21 cellular contexts compared by ENCODE assay signal in genomic region chr1:178672434-178672833, GRCh38. TPM values are rescaled to one million over a fixed set of nuclear protein-coding genes. Genes with fewer than 3 reads are reported as not detected.
DNase-seq lines count a peak whose midpoint lies in the region; ATAC-seq and TF ChIP-seq lines count a peak whose summit lies in the region.
"Had no signal": no experiment of that assay in that cellular context is flagged by ENCODE, and none has a peak within 500 bp of the region (broad histone marks: within the 10 kb centered on the region; RNA-seq: fewer than 3 reads in every experiment).

No MANE protein-coding gene starts in this region.

- H3K79me2 ChIP-seq in HCT116 (ENCODE audit: insufficient read depth, low read length), result no peaks in the 10 kb centered on the region
- peaks cover 89% of the 10 kb centered on the region for H3K79me2 ChIP-seq in Karpas-422 (ENCODE audit: low read length)

- no peaks in the 10 kb centered on the region for H3K27me3 Mint-ChIP-seq in HFFc6 (ENCODE audit: insufficient read depth)

- TF ChIP-seq POLR2A in HCT116 (IDR thresholded peaks at IDR 0.05; ENCODE audit: borderline replicate concordance, extremely low read depth, insufficient read depth, insufficient read length), result no peak

- H3K27me3 ChIP-seq in HCT116 (ENCODE audit: insufficient read depth, low read length), result no peaks in the 10 kb centered on the region
- no peaks in the 10 kb centered on the region for H3K27me3 ChIP-seq in Karpas-422 (ENCODE audit: low read length)
- H3K27me3 ChIP-seq: BE2C, BLaER1 had no signal

- H3K36me3 Mint-ChIP-seq in HFFc6 (ENCODE audit: low read depth), result peaks cover 13% of the 10 kb centered on the region

- H4K20me1 ChIP-seq in HCT116 (ENCODE audit: insufficient read depth) (no peaks in the 10 kb centered on the region), Karpas-422 (ENCODE audit: insufficient read depth, low read depth, low read length) (no peaks in the 10 kb centered on the region)
- H4K20me1 ChIP-seq: BLaER1 had no signal

- BruUV-seq in HCT116 (replicated peaks; lab: Mats Ljungman, UMichigan), result no TSS peak

- H3K4me3 ChIP-seq in HCT116 (replicated peaks in 1 of 2; ENCODE audit: low read depth in 1 of 2, low read length in 2 of 2) (no peak overlapping the region), Karpas-422 (ENCODE audit: low read length) (no peak overlapping the region)
- H3K4me3 ChIP-seq: BLaER1 had no signal

- intact Hi-C loops in HCT116 (cut with micrococcal nuclease), result no loop called here

- ATAC-seq in HCT116, result no peak

- H2AFZ ChIP-seq in HCT116 (ENCODE audit: low read depth, low read length, poor library complexity, severe bottlenecking) (no peak overlapping the region), Karpas-422 (ENCODE audit: low read length) (no peak overlapping the region)

- H3K36me3 ChIP-seq in HCT116 (ENCODE audit: control insufficient read depth in 1 of 2, insufficient read depth in 2 of 2, low read length in 2 of 2) (no peaks in the 10 kb centered on the region), Karpas-422 (ENCODE audit: insufficient read depth, low read length) (peaks cover 75% of the 10 kb centered on the region)
- H3K36me3 ChIP-seq: BE2C, BLaER1 had no signal

- no peaks in the 10 kb centered on the region for H3K4me1 Mint-ChIP-seq in HFFc6 (ENCODE audit: low read depth)
- H3K4me1 Mint-ChIP-seq: CD4-positive, alpha-beta memory T cell; CD4-positive, CD25-positive, alpha-beta regulatory T cell; CD8-positive, alpha-beta memory T cell had no signal

- H3K4me2 ChIP-seq in HCT116 (ENCODE audit: low read length) (no peak overlapping the region), Karpas-422 (ENCODE audit: low read depth, low read length, poor library complexity, severe bottlenecking) (no peak overlapping the region)
- H3K4me2 ChIP-seq: BLaER1 had no signal

- H3K9ac ChIP-seq in HCT116 (ENCODE audit: low read length) (no peak overlapping the region), Karpas-422 (ENCODE audit: low read length) (no peak overlapping the region)
- H3K9ac ChIP-seq: BLaER1 had no signal

- POLR2A ChIA-PET in HCT116 (lab: Charles Lee), result no interaction called here

- no peak for TF ChIP-seq CTCF in HCT116 (IDR thresholded peaks at IDR 0.05 in 2 of 3, conservative IDR thresholded peaks at IDR 0.05 in 1 of 3; ENCODE audit: borderline replicate concordance in 1 of 3, insufficient read depth in 1 of 3, low read depth in 2 of 3, low read length in 2 of 3)
- no peak for TF ChIP-seq CTCF in HFFc6 (IDR thresholded peaks at IDR 0.05)

- RAD21 ChIA-PET in HCT116 (lab: Charles Lee; ENCODE audit: low non-redundant PET in 1 of 2, low total read pairs in 2 of 2, uncharacterized antibody in 2 of 2, unreplicated experiment in 2 of 2), result no interaction called here

- no peaks in the 10 kb centered on the region for H3K9me2 ChIP-seq in HCT116 (ENCODE audit: insufficient read depth)
- no peaks in the 10 kb centered on the region for H3K9me2 ChIP-seq in Karpas-422 (replicated peaks; ENCODE audit: insufficient read depth, low read length)

- CTCF ChIA-PET in HCT116 (lab: Charles Lee), result no interaction called here

- H3K9me3 Mint-ChIP-seq in HFFc6, result peaks cover 12% of the 10 kb centered on the region

- H3K27ac Mint-ChIP-seq in HFFc6, result no peak overlapping the region
- H3K27ac Mint-ChIP-seq: CD14-positive monocyte; CD4-positive, alpha-beta memory T cell; CD8-positive, alpha-beta memory T cell had no signal

- DNase-seq in HCT116 (ENCODE audit: low read depth, low spot score) (no peak), Karpas-422 (no peak), DMS 273 treated with DMSO at 0.1 percent for 48 hours (lab: John Stamatoyannopoulos, UW) (no peak), HFFc6 (no peak), anterior cingulate cortex (lab: John Stamatoyannopoulos, UW) (no peak)
- DNase-seq: 8988T; ACHN; BE2C; C1 segment of cervical spinal cord; CD4-positive, alpha-beta memory T cell; CD4-positive, CD25-positive, alpha-beta regulatory T cell; CD8-positive, alpha-beta memory T cell; COR-L47; DMS153; DMS53; DMS79; DND-41; EL; GDM1 had no signal

- H3K27ac ChIP-seq in HCT116 (ENCODE audit: low read depth, low read length) (no peak overlapping the region), Karpas-422 (ENCODE audit: low read length) (peak overlapping the region; percentile 52)
- H3K27ac ChIP-seq: BLaER1 had no signal

- H3K9me3 ChIP-seq in HCT116 (ENCODE audit: control insufficient read depth in 1 of 2, insufficient read depth in 1 of 2, low read depth in 1 of 2, low read length in 2 of 2), result peaks cover 3 to 10% of the 10 kb centered on the region in 2 experiments; a peak in 2 of 4 replicates
- peaks cover 9% of the 10 kb centered on the region for H3K9me3 ChIP-seq in Karpas-422 (ENCODE audit: low read length)
- H3K9me3 ChIP-seq: BE2C had no signal

- no peak overlapping the region for H3K4me3 Mint-ChIP-seq in HFFc6
- H3K4me3 Mint-ChIP-seq: CD14-positive monocyte; CD4-positive, CD25-positive, alpha-beta regulatory T cell; CD8-positive, alpha-beta memory T cell had no signal

- no peak for TF ChIP-seq RAD21 in HCT116 (IDR thresholded peaks at IDR 0.05; ENCODE audit: low read depth)

- no peaks in the 10 kb centered on the region; a peak in 1 of 4 replicates for H3K4me1 ChIP-seq in HCT116 (ENCODE audit: control insufficient read depth in 1 of 2, insufficient read depth in 2 of 2, low read length in 2 of 2)
- peaks cover 24% of the 10 kb centered on the region for H3K4me1 ChIP-seq in Karpas-422 (ENCODE audit: low read length)
- H3K4me1 ChIP-seq: BE2C, BLaER1 had no signal

TF ChIP-seq in HCT116, 20 proteins besides CTCF, POLR2A, EP300 and RAD21:
- TF ChIP-seq ZFX (IDR thresholded peaks at IDR 0.05), result no peak
- TF ChIP-seq MAX (IDR thresholded peaks at IDR 0.05), result no peak
- TF ChIP-seq SP1 (IDR thresholded peaks at IDR 0.05; ENCODE audit: low read depth), result no peak
- no peak for TF ChIP-seq ZNF274 (IDR thresholded peaks at IDR 0.05; ENCODE audit: low read depth, low read length)
- no peak for TF ChIP-seq EZH2 (IDR thresholded peaks at IDR 0.05)
- TF ChIP-seq CBX3 (IDR thresholded peaks at IDR 0.05; ENCODE audit: low read depth), result 0 out of 2 replicates have a peak, but pooled peaks have one; percentile 42
- no peak for TF ChIP-seq ATF3 (IDR thresholded peaks at IDR 0.05)

RNA-seq across cellular contexts. Expression of gene RALGPS2, which starts 52.6 kb away (rescaled TPM):
- total RNA-seq in HCT116 (2021; ENCODE audit: unreplicated experiment), result 25.6 TPM
- 9.6 and 11.1 TPM in 2 replicates for polyA plus RNA-seq in HCT116 (2012)
- 151 and 238 TPM in 2 replicates for total RNA-seq in Karpas-422 (2014; rRNA removed; shearing (Covaris generic); ENCODE audit: low replicate concordance)
- 10 to 100 TPM; 41.5 to 59.2 (median 48.9) TPM for total RNA-seq in HFFc6 (2021; fragmentation: NEBNext Ultra II Directional; extraction: Animal tissue kit (Norgen Biotek cat#: 25700))
